ENCODE assay signal across 18 cellular contexts in genomic region chrX:140092121-140092520, GRCh38.
A peak's percentile ranks its signal among the peaks of the same experiment; 100 is the strongest.
DNase-seq lines count a peak whose midpoint lies in the region; ATAC-seq, FAIRE-seq and TF ChIP-seq lines count a peak whose summit lies in the region.
"Had no signal": no experiment of that assay in that cellular context is flagged by ENCODE, and none has a peak within 500 bp of the region (broad histone marks: within the 10 kb centered on the region; RNA-seq: fewer than 3 reads in every experiment).

No MANE protein-coding gene starts in this region.

- peaks cover 15% of the 10 kb centered on the region for H3K27me3 Mint-ChIP-seq in activated CD4-positive, alpha-beta T cell treated with anti-CD3 and anti-CD28 coated beads for 36 hours
- H3K27me3 Mint-ChIP-seq in astrocyte (ENCODE audit: low read depth, unreplicated experiment), result no peaks in the 10 kb centered on the region

- peaks cover 9% of the 10 kb centered on the region for H3K27me3 ChIP-seq in astrocyte (ENCODE audit: insufficient read depth, low read length)
- H3K27me3 ChIP-seq in mesenchymal stem cell (ENCODE audit: control insufficient read depth in 1 of 2, insufficient read depth in 1 of 2, low read length in 2 of 2), result peaks cover 11 to 31% of the 10 kb centered on the region in 2 experiments
- H3K27me3 ChIP-seq in suprapubic skin, result peaks cover 8% of the 10 kb centered on the region

- in situ Hi-C loops in ACHN (cut with HindIII; ENCODE audit: low pct_ligation_motif_present, low pct_unique_long_range_greater_than_20kb, low sequenced_read_pairs), result no loop called here

- H3K9me3 ChIP-seq in astrocyte (ENCODE audit: insufficient read depth, low read depth, low read length) (no peaks in the 10 kb centered on the region), mesenchymal stem cell (ENCODE audit: control insufficient read depth, low read length) (no peaks in the 10 kb centered on the region), suprapubic skin (no peaks in the 10 kb centered on the region)
- H3K9me3 ChIP-seq: neutrophil, SK-N-SH, transverse colon had no signal

- no peak overlapping the region for H2AK5ac ChIP-seq in mesenchymal stem cell (ENCODE audit: low read length, severe bottlenecking)

- H3K27ac Mint-ChIP-seq in activated CD4-positive, alpha-beta T cell treated with anti-CD3 and anti-CD28 coated beads for 36 hours, result no peak overlapping the region
- no peak overlapping the region for H3K27ac Mint-ChIP-seq in astrocyte (ENCODE audit: unreplicated experiment)
- H3K27ac Mint-ChIP-seq: activated T-cell treated with anti-CD3 and anti-CD28 coated beads, Interleukin-2, amount 50 U/mL, for 72 hours had no signal

- H3K18ac ChIP-seq in mesenchymal stem cell (ENCODE audit: low read depth in 1 of 2, low read length in 2 of 2), result no peak overlapping the region

- H2BK5ac ChIP-seq in mesenchymal stem cell (ENCODE audit: low read depth, low read length, poor library complexity, severe bottlenecking), result no peak overlapping the region

- no peak for ATAC-seq in activated CD4-positive, alpha-beta T cell treated with anti-CD3 and anti-CD28 coated beads for 36 hours

- no peaks in the 10 kb centered on the region for H3K79me2 ChIP-seq in astrocyte (ENCODE audit: insufficient read depth, low read length)

- H3K23ac ChIP-seq in mesenchymal stem cell (ENCODE audit: low read length in 2 of 2), result no peak overlapping the region

- no peaks in the 10 kb centered on the region for H4K20me1 ChIP-seq in astrocyte (ENCODE audit: insufficient read depth, low read length)

- H2AFZ ChIP-seq in astrocyte (ENCODE audit: low read depth, low read length) (peak overlapping the region; percentile 60), mesenchymal stem cell (ENCODE audit: low read depth, low read length) (no peak overlapping the region)

- no peak overlapping the region for H4K91ac ChIP-seq in mesenchymal stem cell (ENCODE audit: low read length)

- POLR2A ChIA-PET in activated CD4-positive, alpha-beta T cell treated with anti-CD3 and anti-CD28 coated beads for 36 hours (lab: Charles Lee), result no interaction called here

- H2BK15ac ChIP-seq in mesenchymal stem cell (ENCODE audit: low read depth, poor library complexity, severe bottlenecking), result no peak overlapping the region

- H3K79me1 ChIP-seq in mesenchymal stem cell (replicated peaks; ENCODE audit: low read length, poor library complexity, severe bottlenecking), result no peaks in the 10 kb centered on the region

- H3K9me3 Mint-ChIP-seq in activated CD4-positive, alpha-beta T cell treated with anti-CD3 and anti-CD28 coated beads for 36 hours (ENCODE audit: low read depth), result no peaks in the 10 kb centered on the region
- no peaks in the 10 kb centered on the region for H3K9me3 Mint-ChIP-seq in astrocyte (ENCODE audit: unreplicated experiment)
- H3K9me3 Mint-ChIP-seq: activated T-cell treated with anti-CD3 and anti-CD28 coated beads, Interleukin-2, amount 50 U/mL, for 72 hours had no signal

- WGBS in mesenchymal stem cell, result 90% methylated on average over 22 of the region's 26 CpGs
- WGBS in suprapubic skin, result 87% methylated on average over 11 of the region's 26 CpGs

- H3K4ac ChIP-seq in mesenchymal stem cell (ENCODE audit: low read depth in 1 of 2, low read length in 2 of 2), result no peak overlapping the region

- no peaks in the 10 kb centered on the region for H3K4me1 ChIP-seq in astrocyte (ENCODE audit: insufficient read depth, low read length)
- peaks cover 5% of the 10 kb centered on the region for H3K4me1 ChIP-seq in mesenchymal stem cell (ENCODE audit: control insufficient read depth, insufficient read depth, low read depth, low read length)
- H3K4me1 ChIP-seq in suprapubic skin, result no peaks in the 10 kb centered on the region

- CTCF ChIA-PET in activated CD4-positive, alpha-beta T cell treated with anti-CD3 and anti-CD28 coated beads for 36 hours (lab: Charles Lee), result no interaction called here

- TF ChIP-seq CTCF in astrocyte (IDR thresholded peaks at IDR 0.05; ENCODE audit: insufficient read depth, low read depth, low read length) (no peak), suprapubic skin (IDR thresholded peaks at IDR 0.05) (no peak)

- H3K36me3 ChIP-seq in astrocyte (ENCODE audit: insufficient read depth, low read length), result no peaks in the 10 kb centered on the region
- no peaks in the 10 kb centered on the region for H3K36me3 ChIP-seq in mesenchymal stem cell (ENCODE audit: control insufficient read depth in 1 of 2, insufficient read depth in 2 of 2, low read depth in 1 of 2, low read length in 2 of 2)
- no peaks in the 10 kb centered on the region for H3K36me3 ChIP-seq in suprapubic skin
- H3K36me3 ChIP-seq: neutrophil, transverse colon had no signal

- no peak overlapping the region for H3K14ac ChIP-seq in mesenchymal stem cell (ENCODE audit: low read length in 2 of 2)

- H3K4me2 ChIP-seq in astrocyte (ENCODE audit: low read length) (peak overlapping the region; percentile 80), mesenchymal stem cell (ENCODE audit: low read length, poor library complexity, severe bottlenecking) (no peak overlapping the region)

- H4K8ac ChIP-seq in mesenchymal stem cell (ENCODE audit: low read length), result no peak overlapping the region

- H3K4me1 Mint-ChIP-seq in activated CD4-positive, alpha-beta T cell treated with anti-CD3 and anti-CD28 coated beads for 36 hours, result no peaks in the 10 kb centered on the region
- H3K4me1 Mint-ChIP-seq in astrocyte (ENCODE audit: low read depth, unreplicated experiment), result no peaks in the 10 kb centered on the region

- DNase-seq in activated CD4-positive, alpha-beta T cell treated with anti-CD3 and anti-CD28 coated beads for 36 hours, result no peak
- no peak for DNase-seq in activated CD4-positive, alpha-beta T cell treated with anti-CD3 and anti-CD28 coated beads for 4 hours
- no peak for DNase-seq in astrocyte (ENCODE audit: low read depth)
- DNase-seq in mesenchymal stem cell, result no peak
- no peak for DNase-seq in suprapubic skin (ENCODE audit: low spot score in 2 of 2)
- DNase-seq in stimulated activated CD4-positive, alpha-beta T cell treated with anti-CD3 and anti-CD28 coated beads, Interleukin-4, amount 100 ng/mL, for 24 hours, result no peak
- DNase-seq in ACHN, result no peak
- DNase-seq in midbrain (lab: John Stamatoyannopoulos, UW), result no peak
- DNase-seq: foreskin melanocyte, NCI-H187 treated with DMSO at 0.1 percent for 48 hours, NCI-H510A treated with DMSO at 0.1 percent for 48 hours had no signal

- H3K4me3 ChIP-seq in astrocyte (ENCODE audit: insufficient read depth, low read depth, low read length) (no peak overlapping the region), mesenchymal stem cell (ENCODE audit: insufficient read depth in 1 of 2, low read depth in 1 of 2, low read length in 2 of 2) (peak overlapping the region; percentile 4 to 58), suprapubic skin (peak overlapping the region; percentile 46)
- H3K4me3 ChIP-seq: lung had no signal

- no peak overlapping the region for H2BK12ac ChIP-seq in mesenchymal stem cell (ENCODE audit: low read length in 2 of 2)

- TF ChIP-seq EP300 in suprapubic skin (IDR thresholded peaks at IDR 0.05), result no peak

- no peak for FAIRE-seq in astrocyte (lab: Jason Lieb, UNC)
- FAIRE-seq: TTC549 had no signal

- H3K36me3 Mint-ChIP-seq in activated CD4-positive, alpha-beta T cell treated with anti-CD3 and anti-CD28 coated beads for 36 hours (ENCODE audit: low read depth), result no peaks in the 10 kb centered on the region
- H3K36me3 Mint-ChIP-seq in astrocyte (ENCODE audit: low read depth, unreplicated experiment), result no peaks in the 10 kb centered on the region

- no peak for TF ChIP-seq POLR2A in suprapubic skin (IDR thresholded peaks at IDR 0.05)

- H3K27ac ChIP-seq in astrocyte (ENCODE audit: low read depth, low read length) (no peak overlapping the region), mesenchymal stem cell (ENCODE audit: low read length, poor library complexity, severe bottlenecking) (no peak overlapping the region), suprapubic skin (no peak overlapping the region)
- H3K27ac ChIP-seq: 22Rv1, neutrophil, transverse colon had no signal

- no peak overlapping the region for H3K9ac ChIP-seq in astrocyte (ENCODE audit: low read length)
- no peak overlapping the region for H3K9ac ChIP-seq in mesenchymal stem cell (ENCODE audit: low read length)
- H3K9ac ChIP-seq: SK-N-SH had no signal

- peak overlapping the region; percentile 10 for H3K4me3 Mint-ChIP-seq in activated CD4-positive, alpha-beta T cell treated with anti-CD3 and anti-CD28 coated beads for 36 hours
- H3K4me3 Mint-ChIP-seq in astrocyte (ENCODE audit: unreplicated experiment), result peak overlapping the region; percentile 76

- intact Hi-C loops in activated CD4-positive, alpha-beta T cell treated with anti-CD3 and anti-CD28 coated beads for 36 hours (cut with DNase I, micrococcal nuclease), result no loop called here

- no peak overlapping the region for H2BK120ac ChIP-seq in mesenchymal stem cell (ENCODE audit: low read depth, low read length)
